Comparison of ENCODE assay signal across 17 cellular contexts in genomic region chr4:121740796-121741409, GRCh38. TPM values are rescaled to one million over a fixed set of nuclear protein-coding genes. Genes with fewer than 3 reads are reported as not detected.
DNase-seq lines count a peak whose midpoint lies in the region; ATAC-seq and TF ChIP-seq lines count a peak whose summit lies in the region.
"Had no signal": no experiment of that assay in that cellular context is flagged by ENCODE, and none has a peak within 500 bp of the region (broad histone marks: within the 10 kb centered on the region; RNA-seq: fewer than 3 reads in every experiment).

No MANE protein-coding gene starts in this region.

- TF ChIP-seq CTCF in H9 (conservative IDR thresholded peaks at IDR 0.05) (no peak), WTC11 (IDR thresholded peaks at IDR 0.05) (no peak), osteoblast (IDR thresholded peaks at IDR 0.05; ENCODE audit: extremely low read depth, low read depth, low read length) (no peak), OCI-LY7 (conservative IDR thresholded peaks at IDR 0.05; ENCODE audit: low read length) (no peak), lower leg skin (IDR thresholded peaks at IDR 0.05) (no peak), GM10248 (IDR thresholded peaks at IDR 0.05; ENCODE audit: control extremely low read depth, extremely low read depth, low read depth, missing control alignments) (no peak), mesothelial cell of epicardium (IDR thresholded peaks at IDR 0.05; ENCODE audit: unreplicated experiment) (no peak)

- no peak overlapping the region for H4K8ac ChIP-seq in H9 (replicated peaks; ENCODE audit: insufficient read length, low read depth, low read length)

- H3K9ac ChIP-seq in H9 (ENCODE audit: extremely low read depth, insufficient read length, low read length): no peak overlapping the region

- no peaks in the 10 kb centered on the region for H3K23me2 ChIP-seq in H9 (ENCODE audit: insufficient read length, low read depth, low read length, poor library complexity, severe bottlenecking)

- H2BK5ac ChIP-seq in H9 (ENCODE audit: insufficient read length, low read length): no peak overlapping the region

- H3K4me3 ChIP-seq in osteoblast (ENCODE audit: insufficient read depth, low read length): no peak overlapping the region
- H3K4me3 ChIP-seq in OCI-LY7 (ENCODE audit: low read depth, low read length, poor library complexity, severe bottlenecking): no peak overlapping the region
- H3K4me3 ChIP-seq in lower leg skin (ENCODE audit: low read depth, poor library complexity, severe bottlenecking): no peak overlapping the region
- H3K4me3 ChIP-seq: SJSA1 had no signal

- H3K9me3 Mint-ChIP-seq in H9: peaks cover 3% of the 10 kb centered on the region in 2 experiments; a peak in 4 of 5 replicates
- H3K9me3 Mint-ChIP-seq in WTC11: no peaks in the 10 kb centered on the region
- no peaks in the 10 kb centered on the region for H3K9me3 Mint-ChIP-seq in mesothelial cell of epicardium
- H3K9me3 Mint-ChIP-seq: IgD-negative memory B cell had no signal

- CTCF ChIA-PET in WTC11 (lab: Charles Lee) (interaction anchor here (1.0 kb wide), 1 partner anchor 44 kb away, joined by 3 read pairs; the partner anchor contains the start of gene ANXA5), OCI-LY7 (lab: Charles Lee; ENCODE audit: unreplicated experiment) (no interaction called here), GM10248 (lab: Yijun Ruan, JAX) (interaction anchor here (1.4 to 1.6 kb wide), 2 partner anchors 9 to 11 kb away, joined by 4 to 6 read pairs; no protein-coding TSS in a partner anchor)

- H3K56ac ChIP-seq in H9 (ENCODE audit: insufficient read length, low read depth, low read length): no peak overlapping the region

- no peaks in the 10 kb centered on the region for H3K79me2 ChIP-seq in H9 (ENCODE audit: insufficient read depth, low read length)
- H3K79me2 ChIP-seq in osteoblast (ENCODE audit: insufficient read depth, low read length): no peaks in the 10 kb centered on the region
- H3K79me2 ChIP-seq in OCI-LY7 (ENCODE audit: insufficient read depth, low read depth, low read length): no peaks in the 10 kb centered on the region

- H3K4me1 Mint-ChIP-seq in H9 (peaks cover 20% of the 10 kb centered on the region in 2 experiments), WTC11 (peaks cover 21% of the 10 kb centered on the region), mesothelial cell of epicardium (peaks cover 10% of the 10 kb centered on the region)
- H3K4me1 Mint-ChIP-seq: IgD-negative memory B cell had no signal

- WGBS in H9 (ENCODE audit: extremely low coverage, insufficient read length, low lambda C conversion rate): no CpG with 5 or more reads among the region's 12 CpGs
- WGBS in lower leg skin, 2 donors: 81 to 87% methylated on average over 12 of the region's 12 CpGs

- ATAC-seq in WTC11: peak; percentile 86

- H4K91ac ChIP-seq in H9 (ENCODE audit: insufficient read length, low read depth, low read length): no peak overlapping the region

- no peak overlapping the region for H3K23ac ChIP-seq in H9 (ENCODE audit: insufficient read length, low read depth, low read length)

- no peaks in the 10 kb centered on the region for H3K4me1 ChIP-seq in H9 (ENCODE audit: insufficient read depth, low read length)
- H3K4me1 ChIP-seq in osteoblast (ENCODE audit: insufficient read depth, low read length): no peaks in the 10 kb centered on the region
- no peaks in the 10 kb centered on the region for H3K4me1 ChIP-seq in OCI-LY7 (ENCODE audit: insufficient read depth, low read length, poor library complexity, severe bottlenecking)
- H3K4me1 ChIP-seq: SJSA1 had no signal

- DNase-seq in H9 (peak; percentile 63), WTC11 (ENCODE audit: low spot score) (peak; percentile 28), iPS-NIHi11 (ENCODE audit: low spot score) (peak; percentile 20), osteoblast (ENCODE audit: insufficient read length, low spot score, missing footprints) (no peak), OCI-LY7 (ENCODE audit: low spot score) (no peak), lower leg skin (ENCODE audit: low spot score in 2 of 2) (no peak), GM10248 (ENCODE audit: extremely low spot score) (no peak), mesothelial cell of epicardium (ENCODE audit: low spot score in 2 of 2, unreplicated experiment in 2 of 2) (no peak)
- DNase-seq: ACHN, AML-193, COR-L47, NCI-H187 treated with DMSO at 0.1 percent for 48 hours, NCI-H2171 had no signal

- no peak overlapping the region for H3K14ac ChIP-seq in H9 (ENCODE audit: insufficient read depth, low read length)

- H3K79me1 ChIP-seq in H9 (ENCODE audit: insufficient read depth, low read depth, low read length, poor library complexity, severe bottlenecking): no peaks in the 10 kb centered on the region

- H4K5ac ChIP-seq in H9 (ENCODE audit: insufficient read length, low read depth, low read length): no peak overlapping the region

- H3K18ac ChIP-seq in H9 (ENCODE audit: insufficient read length, low read depth, low read length): no peak overlapping the region

- no peak overlapping the region for H2BK120ac ChIP-seq in H9 (ENCODE audit: low read depth, low read length, poor library complexity, severe bottlenecking)

- H3K9me3 ChIP-seq in H9 (ENCODE audit: control insufficient read depth, low read depth, low read length): no peaks in the 10 kb centered on the region
- H3K9me3 ChIP-seq in osteoblast (ENCODE audit: low read depth, low read length): no peaks in the 10 kb centered on the region
- H3K9me3 ChIP-seq in OCI-LY7 (ENCODE audit: low read length): no peaks in the 10 kb centered on the region
- H3K9me3 ChIP-seq: SJSA1 had no signal

- H2AFZ ChIP-seq in H9 (ENCODE audit: low read length): no peak overlapping the region
- peak overlapping the region; percentile 22 for H2AFZ ChIP-seq in osteoblast (ENCODE audit: low read length)
- H2AFZ ChIP-seq in OCI-LY7 (ENCODE audit: low read length): no peak overlapping the region

- H2BK20ac ChIP-seq in H9 (ENCODE audit: low read depth, low read length, poor library complexity, severe bottlenecking): no peak overlapping the region

- no peak overlapping the region for H2BK12ac ChIP-seq in H9 (ENCODE audit: insufficient read length, low read depth, low read length)

- BruUV-seq in OCI-LY7 (replicated peaks; lab: Mats Ljungman, UMichigan): no TSS peak

- H3K27me3 ChIP-seq in H9 (ENCODE audit: insufficient read depth, low read length) (no peaks in the 10 kb centered on the region), osteoblast (ENCODE audit: insufficient read depth, low read length) (no peaks in the 10 kb centered on the region)
- H3K27me3 ChIP-seq: SJSA1 had no signal

- TF ChIP-seq POLR2A in lower leg skin (IDR thresholded peaks at IDR 0.05): no peak

- H3T11ph ChIP-seq in H9 (ENCODE audit: low read length): no peak overlapping the region

- no peak overlapping the region for H3K4ac ChIP-seq in H9 (ENCODE audit: low read depth, low read length)

- H3K27ac Mint-ChIP-seq in H9 (no peak overlapping the region; a peak in 1 of 7 replicates), WTC11 (no peak overlapping the region), mesothelial cell of epicardium (no peak overlapping the region)
- H3K27ac Mint-ChIP-seq: IgD-negative memory B cell had no signal

- H3K4me3 Mint-ChIP-seq in H9: peak overlapping the region in 1 of 2 experiments; percentile 7; a peak in 1 of 5 replicates
- H3K4me3 Mint-ChIP-seq in WTC11: no peak overlapping the region
- no peak overlapping the region for H3K4me3 Mint-ChIP-seq in mesothelial cell of epicardium
- H3K4me3 Mint-ChIP-seq: IgD-negative memory B cell had no signal

- no peaks in the 10 kb centered on the region for H3K9me2 ChIP-seq in OCI-LY7 (ENCODE audit: insufficient read depth, low read length)

- H3K36me3 Mint-ChIP-seq in H9 (ENCODE audit: insufficient read depth in 1 of 3, low read depth in 3 of 3) (no peaks in the 10 kb centered on the region; a peak in 1 of 7 replicates), WTC11 (no peaks in the 10 kb centered on the region), mesothelial cell of epicardium (no peaks in the 10 kb centered on the region)
- H3K36me3 Mint-ChIP-seq: IgD-negative memory B cell had no signal

- H3K27me3 Mint-ChIP-seq in H9 (ENCODE audit: low read depth): peaks cover 30% of the 10 kb centered on the region
- H3K27me3 Mint-ChIP-seq in WTC11 (ENCODE audit: low read depth): peaks cover 55% of the 10 kb centered on the region
- H3K27me3 Mint-ChIP-seq in mesothelial cell of epicardium (ENCODE audit: low read depth): no peaks in the 10 kb centered on the region
- H3K27me3 Mint-ChIP-seq: IgD-negative memory B cell had no signal

- no peaks in the 10 kb centered on the region for H4K20me1 ChIP-seq in H9 (ENCODE audit: control insufficient read depth, insufficient read depth, insufficient read length)
- no peaks in the 10 kb centered on the region for H4K20me1 ChIP-seq in osteoblast (ENCODE audit: insufficient read depth, low read length)
- no peaks in the 10 kb centered on the region for H4K20me1 ChIP-seq in OCI-LY7 (ENCODE audit: insufficient read depth, low read length)

- intact Hi-C loops in OCI-LY7 (cut with micrococcal nuclease; ENCODE audit: unreplicated experiment): no loop called here
- intact Hi-C loops in lower leg skin (cut with DNase I; ENCODE audit: low total_unique reads): no loop called here

- H3K36me3 ChIP-seq in osteoblast (ENCODE audit: insufficient read depth, low read length) (no peaks in the 10 kb centered on the region), OCI-LY7 (ENCODE audit: insufficient read depth, low read length) (no peaks in the 10 kb centered on the region)
- H3K36me3 ChIP-seq: SJSA1 had no signal

- POLR2A ChIA-PET in WTC11 (lab: Charles Lee) (no interaction called here), OCI-LY7 (lab: Charles Lee) (no interaction called here), GM10248 (lab: Yijun Ruan, JAX) (no interaction called here)

- H3K27ac ChIP-seq in H9 (ENCODE audit: insufficient read length, low read depth, low read length) (no peak overlapping the region), osteoblast (ENCODE audit: low read depth, low read length) (no peak overlapping the region), OCI-LY7 (ENCODE audit: low read depth, low read length, poor library complexity, severe bottlenecking) (no peak overlapping the region)
- H3K27ac ChIP-seq: RWPE1, SJSA1 had no signal

- H2BK15ac ChIP-seq in H9 (ENCODE audit: low read depth, low read length): no peak overlapping the region

- H2AK5ac ChIP-seq in H9 (ENCODE audit: insufficient read length, low read length): no peak overlapping the region

- H3K4me2 ChIP-seq in H9 (ENCODE audit: insufficient read depth, insufficient read length, low read length) (no peak overlapping the region), osteoblast (ENCODE audit: insufficient read depth, low read length) (no peak overlapping the region), OCI-LY7 (ENCODE audit: low read length) (no peak overlapping the region)

RNA-seq across cellular contexts. Expression of gene SMIM43, which starts 24.1 kb away (rescaled TPM):
- 1.0 and 1.2 TPM in 2 replicates for total RNA-seq in H9 (2021)
- 0.25 to 0.33 TPM (median 0.25 TPM) in 3 replicates for total RNA-seq in WTC11 (2021)
- total RNA-seq in osteoblast: 0.72 and 1.8 TPM in 2 replicates
- not detected in 2 replicates for total RNA-seq in OCI-LY7 (2014; rRNA removed; shearing (Covaris generic))
- not detected in 2 replicates for total RNA-seq in OCI-LY7 (2022)
- not detected for total RNA-seq in lower leg skin
- total RNA-seq in mesothelial cell of epicardium: not detected in 3 replicates
- total RNA-seq: HT1080 had no signal

RNA-seq across cellular contexts. Expression of gene ANXA5, which starts 44.1 kb away (rescaled TPM):
- total RNA-seq in H9 (2021): 231 and 234 TPM in 2 replicates
- total RNA-seq in WTC11 (2021): 169 to 186 TPM (median 176 TPM) in 3 replicates
- 1,038 and 1,166 TPM in 2 replicates for total RNA-seq in osteoblast
- total RNA-seq in OCI-LY7 (2014; rRNA removed; shearing (Covaris generic)): 28.9 and 38.3 TPM in 2 replicates
- 39.2 and 40.1 TPM in 2 replicates for total RNA-seq in OCI-LY7 (2022)
- total RNA-seq in lower leg skin: 100 to 1,000 TPM in 2 of 4 donors, 10 to 100 TPM in 2; 78.1 to 137 (median 94.2) TPM
- total RNA-seq in mesothelial cell of epicardium: 125 to 137 TPM (median 130 TPM) in 3 replicates

Comparison
In these comparisons a context has a peak if more than half of its experiments do, and no peak if none do; other contexts are left out.
1. DNase-seq: peak in H9 (single experiment), WTC11 (single experiment) and iPS-NIHi11 (single experiment); none in osteoblast (single experiment), OCI-LY7 (single experiment), lower leg skin (0 of 2), GM10248 (single experiment) and mesothelial cell of epicardium (0 of 2).